15 cellular contexts compared by ENCODE assay signal in the genomic region with DNA sequence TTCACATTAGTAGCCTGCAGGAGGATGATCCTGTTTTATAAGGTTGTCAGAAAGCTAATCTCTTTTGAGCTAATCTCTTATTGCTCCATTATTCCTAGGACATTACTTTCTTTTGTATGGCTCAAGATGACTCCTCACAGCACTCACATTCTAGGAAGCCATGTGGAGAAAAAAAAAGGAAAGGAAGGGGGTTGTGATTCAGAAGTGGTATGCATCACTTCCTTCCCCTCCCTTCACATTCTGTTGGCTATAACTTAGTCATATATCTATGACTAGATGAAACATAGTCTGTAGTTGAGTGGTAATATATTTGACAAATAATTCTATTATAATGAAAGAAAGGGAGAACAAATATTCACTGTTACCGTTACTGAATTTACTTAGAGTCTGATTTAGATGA.
DNase-seq lines count a peak whose midpoint lies in the region; ATAC-seq and TF ChIP-seq lines count a peak whose summit lies in the region.
"Had no signal": no experiment of that assay in that cellular context is flagged by ENCODE, and none has a peak within 500 bp of the region (broad histone marks: within the 10 kb centered on the region; RNA-seq: fewer than 3 reads in every experiment).

No MANE protein-coding gene starts in this region.

- 37 to 44% methylated on average over 1 of the region's 1 CpG for WGBS in GM23248 (ENCODE audit: low coverage in 1 of 2, low lambda C conversion rate in 2 of 2, missing lambda C conversion rate in 2 of 2), 2 experiments

- no peak overlapping the region for H3K4me3 Mint-ChIP-seq in natural killer cell treated with Interleukin-12 subunit alpha and Interleukin-12 subunit beta and Interleukin-15 and Interleukin-18, amount 100 ng/mL, for 72 hours
- H3K4me3 Mint-ChIP-seq: activated naive CD8-positive, alpha-beta T cell treated with anti-CD3 and anti-CD28 coated beads, Interleukin-2, amount 50 U/mL, for 24 hours; neural progenitor cell had no signal

- ATAC-seq in PC-3 = peak; percentile 97
- ATAC-seq in HG03354 (IDR thresholded peaks at IDR 0.05; ENCODE audit: poor library complexity, severe bottlenecking, unreplicated experiment) = no peak
- ATAC-seq in natural killer cell treated with Interleukin-12 subunit alpha and Interleukin-12 subunit beta and Interleukin-15 and Interleukin-18, amount 100 ng/mL, for 72 hours = no peak
- no peak for ATAC-seq in HG03442 (IDR thresholded peaks at IDR 0.05; ENCODE audit: unreplicated experiment)
- ATAC-seq: activated naive CD8-positive, alpha-beta T cell treated with anti-CD3 and anti-CD28 coated beads, Interleukin-2, amount 50 U/mL, for 24 hours had no signal

- no peaks in the 10 kb centered on the region for H3K36me3 Mint-ChIP-seq in natural killer cell treated with Interleukin-12 subunit alpha and Interleukin-12 subunit beta and Interleukin-15 and Interleukin-18, amount 100 ng/mL, for 72 hours
- H3K36me3 Mint-ChIP-seq: neural progenitor cell had no signal

- no peaks in the 10 kb centered on the region for H3K27me3 Mint-ChIP-seq in natural killer cell treated with Interleukin-12 subunit alpha and Interleukin-12 subunit beta and Interleukin-15 and Interleukin-18, amount 100 ng/mL, for 72 hours
- H3K27me3 Mint-ChIP-seq: activated naive CD8-positive, alpha-beta T cell treated with anti-CD3 and anti-CD28 coated beads, Interleukin-2, amount 50 U/mL, for 24 hours had no signal

- H3K4me1 Mint-ChIP-seq in natural killer cell treated with Interleukin-12 subunit alpha and Interleukin-12 subunit beta and Interleukin-15 and Interleukin-18, amount 100 ng/mL, for 72 hours (ENCODE audit: low read depth in 2 of 2) = no peaks in the 10 kb centered on the region
- H3K4me1 Mint-ChIP-seq: activated naive CD8-positive, alpha-beta T cell treated with anti-CD3 and anti-CD28 coated beads, Interleukin-2, amount 50 U/mL, for 24 hours; neural progenitor cell had no signal

- CTCF ChIA-PET in PC-3 (lab: Charles Lee) = no interaction called here

- H3K36me3 ChIP-seq in GM23248 (ENCODE audit: low read depth) = no peaks in the 10 kb centered on the region
- H3K36me3 ChIP-seq in PC-3 (ENCODE audit: low read depth, low read length) = peaks cover 5% of the 10 kb centered on the region; the same call in 1 of the 2 replicates
- H3K36me3 ChIP-seq: left ventricle myocardium inferior, neural progenitor cell, thyroid gland had no signal

- no TSS peak for BruUV-seq in PC-3 (replicated peaks; lab: Mats Ljungman, UMichigan)

- no peak overlapping the region for H3K4me2 ChIP-seq in GM23248 (ENCODE audit: unreplicated experiment)
- peak overlapping the region; percentile 56 for H3K4me2 ChIP-seq in PC-3 (ENCODE audit: low read length)
- H3K4me2 ChIP-seq: neural progenitor cell had no signal

- DNase-seq in GM23248 (peak; percentile 79), PC-3 (peak; percentile 94), epithelial cell of prostate (ENCODE audit: low read depth, low spot score) (peak; percentile 82), renal cortical epithelial cell (ENCODE audit: low read depth) (peak; percentile 51), C1 segment of cervical spinal cord (lab: John Stamatoyannopoulos, UW) (no peak)
- DNase-seq in natural killer cell treated with Interleukin-12 subunit alpha and Interleukin-12 subunit beta and Interleukin-15 and Interleukin-18, amount 100 ng/mL, for 72 hours (ENCODE audit: low spot score) = no peak
- DNase-seq: activated naive CD8-positive, alpha-beta T cell treated with anti-CD3 and anti-CD28 coated beads, Interleukin-2, amount 50 U/mL, for 24 hours; head of caudate nucleus; left ventricle myocardium inferior; NCI-H1105; stimulated activated CD4-positive, alpha-beta T cell treated with anti-CD3 and anti-CD28 coated beads, Interleukin-12 subunit alpha, Interleukin-12 subunit beta, amount 100 ng/mL, for 4 hours; thyroid gland had no signal

- no peaks in the 10 kb centered on the region for H3K4me1 ChIP-seq in GM23248 (ENCODE audit: insufficient read depth)
- H3K4me1 ChIP-seq in PC-3 (ENCODE audit: insufficient read depth, low read length) = peaks cover 22% of the 10 kb centered on the region
- H3K4me1 ChIP-seq: left ventricle myocardium inferior, neural progenitor cell, thyroid gland had no signal

- H2AFZ ChIP-seq in GM23248 (peak overlapping the region; percentile 50), PC-3 (ENCODE audit: low read length) (peak overlapping the region; percentile 54)
- H2AFZ ChIP-seq: neural progenitor cell had no signal

- H3K9me3 ChIP-seq in GM23248 (ENCODE audit: low read depth) = no peaks in the 10 kb centered on the region
- H3K9me3 ChIP-seq in PC-3 (ENCODE audit: low read length) = no peaks in the 10 kb centered on the region
- H3K9me3 ChIP-seq: thyroid gland had no signal

- in situ Hi-C loops in GM23248 (cut with MboI) = no loop called here

- H3K27me3 ChIP-seq in GM23248 (replicated peaks; ENCODE audit: insufficient read depth) = no peaks in the 10 kb centered on the region
- H3K27me3 ChIP-seq in PC-3 (ENCODE audit: low read length) = no peaks in the 10 kb centered on the region
- H3K27me3 ChIP-seq: neural progenitor cell, thyroid gland had no signal

- intact Hi-C loops in PC-3 (cut with micrococcal nuclease) = loop anchor here (1.0 to 5.0 kb wide), 3 partner anchors 12 to 76 kb away; no protein-coding TSS in a partner anchor

- POLR2A ChIA-PET in PC-3 (lab: Charles Lee; ENCODE audit: unreplicated experiment) = no interaction called here

- no peaks in the 10 kb centered on the region for H3K9me2 ChIP-seq in GM23248 (ENCODE audit: insufficient read depth)
- no peaks in the 10 kb centered on the region for H3K9me2 ChIP-seq in PC-3 (replicated peaks; ENCODE audit: low read length)

- TF ChIP-seq CTCF in PC-3 (conservative IDR thresholded peaks at IDR 0.05; ENCODE audit: low read depth, low read length) = no peak

- H3K27ac Mint-ChIP-seq in natural killer cell treated with Interleukin-12 subunit alpha and Interleukin-12 subunit beta and Interleukin-15 and Interleukin-18, amount 100 ng/mL, for 72 hours = no peak overlapping the region
- H3K27ac Mint-ChIP-seq: activated naive CD8-positive, alpha-beta T cell treated with anti-CD3 and anti-CD28 coated beads, Interleukin-2, amount 50 U/mL, for 24 hours; neural progenitor cell had no signal

- peak overlapping the region; percentile 17; the same call in 1 of the 2 replicates for H3K27ac ChIP-seq in GM23248
- H3K27ac ChIP-seq in PC-3 (ENCODE audit: low read length) = peak overlapping the region; percentile 88
- peak overlapping the region; percentile 90 for H3K27ac ChIP-seq in epithelial cell of prostate
- H3K27ac ChIP-seq: left ventricle myocardium inferior, neural progenitor cell, thyroid gland had no signal

- no peak overlapping the region for H3K4me3 ChIP-seq in GM23248
- H3K4me3 ChIP-seq in PC-3 (ENCODE audit: low read length) = no peak overlapping the region
- H3K4me3 ChIP-seq: left ventricle myocardium inferior, neural progenitor cell, thyroid gland had no signal

- H3F3A ChIP-seq in GM23248 (ENCODE audit: insufficient read depth) (peaks cover 13% of the 10 kb centered on the region; the same call in 1 of the 2 replicates), PC-3 (ENCODE audit: low read length, unreplicated experiment) (peaks cover 5% of the 10 kb centered on the region)

- H3K9ac ChIP-seq in GM23248 (no peak overlapping the region), PC-3 (ENCODE audit: low read length) (peak overlapping the region; percentile 47)
- H3K9ac ChIP-seq: neural progenitor cell had no signal

- H4K20me1 ChIP-seq in GM23248 (ENCODE audit: insufficient read depth) (no peaks in the 10 kb centered on the region), PC-3 (ENCODE audit: low read length) (no peaks in the 10 kb centered on the region)

- H3K79me2 ChIP-seq in GM23248 (ENCODE audit: insufficient read depth) = no peaks in the 10 kb centered on the region
- H3K79me2 ChIP-seq in PC-3 (ENCODE audit: low read length) = no peaks in the 10 kb centered on the region

- peaks cover 23% of the 10 kb centered on the region for H3K9me3 Mint-ChIP-seq in natural killer cell treated with Interleukin-12 subunit alpha and Interleukin-12 subunit beta and Interleukin-15 and Interleukin-18, amount 100 ng/mL, for 72 hours

Comparison
In these comparisons a context has a peak if more than half of its experiments do, and no peak if none do; other contexts are left out.
1. DNase-seq: peak in GM23248 (single experiment), PC-3 (single experiment), epithelial cell of prostate (single experiment) and renal cortical epithelial cell (single experiment); none in C1 segment of cervical spinal cord (0 of 14) and natural killer cell treated with Interleukin-12 subunit alpha and Interleukin-12 subunit beta and Interleukin-15 and Interleukin-18, amount 100 ng/mL, for 72 hours (single experiment).
2. H3K27ac ChIP-seq: peak in every context shown above with its lines; median percentile 90 in epithelial cell of prostate; 88 in PC-3; 17 in GM23248.